In genomic region chr19:40798223-40798996, GRCh38 we compare ENCODE assay signal across 8 cellular contexts. TPM values are rescaled to one million over a fixed set of nuclear protein-coding genes. Genes with fewer than 3 reads are reported as not detected.
DNase-seq lines count a peak whose midpoint lies in the region; ATAC-seq and TF ChIP-seq lines count a peak whose summit lies in the region.

No MANE protein-coding gene starts in this region.

- ATAC-seq in HG02610 (IDR thresholded peaks at IDR 0.05; ENCODE audit: unreplicated experiment) (peak; percentile 75), thoracic aorta (ENCODE audit: insufficient number of reproducible peaks, low FRiP score, low read depth) (no peak)
- ATAC-seq in activated naive CD4-positive, alpha-beta T cell treated with anti-CD3 and anti-CD28 coated beads, Interleukin-2, amount 50 U/mL, for 72 hours: peak; percentile 87 to 89

- H3K9me2 ChIP-seq in SK-N-SH: no peaks in the 10 kb centered on the region

- CTCF ChIA-PET in SK-N-SH (lab: Yijun Ruan, JAX): interaction anchor here (0.6 to 3.7 kb wide), 13 partner anchors 8 to 195 kb away, joined by 3 to 20 read pairs (median 5); partner anchors contain the start of genes NUMBL and RAB4B

- WGBS in SK-N-SH (ENCODE audit: low lambda C conversion rate): 5% methylated on average over 46 of the region's 53 CpGs

- H3K27me3 ChIP-seq in SK-N-SH (ENCODE audit: insufficient read depth): no peaks in the 10 kb centered on the region
- no peaks in the 10 kb centered on the region for H3K27me3 ChIP-seq in osteoblast (ENCODE audit: insufficient read depth, low read length)
- H3K27me3 ChIP-seq in thoracic aorta (replicated peaks; ENCODE audit: insufficient read depth): no peaks in the 10 kb centered on the region

- no peaks in the 10 kb centered on the region for H3K9me3 ChIP-seq in SK-N-SH
- H3K9me3 ChIP-seq in osteoblast (ENCODE audit: low read depth, low read length): no peaks in the 10 kb centered on the region
- no peaks in the 10 kb centered on the region for H3K9me3 ChIP-seq in thoracic aorta

- peaks cover 44% of the 10 kb centered on the region for H3K79me2 ChIP-seq in SK-N-SH (ENCODE audit: insufficient read depth)
- H3K79me2 ChIP-seq in osteoblast (ENCODE audit: insufficient read depth, low read length): peaks cover 43% of the 10 kb centered on the region

- no peak for TF ChIP-seq EP300 in SK-N-SH (IDR thresholded peaks at IDR 0.05; ENCODE audit: borderline replicate concordance in 1 of 2, low read depth in 1 of 2, low read length in 1 of 2)

- H3K27ac ChIP-seq in SK-N-SH (ENCODE audit: low read depth in 2 of 2, low read length in 1 of 2): peak overlapping the region; percentile 84 to 89
- H3K27ac ChIP-seq in osteoblast (ENCODE audit: low read depth, low read length): peak overlapping the region; percentile 95
- peak overlapping the region; percentile 86 to 87 for H3K27ac ChIP-seq in thoracic aorta

- TF ChIP-seq RAD21 in SK-N-SH (IDR thresholded peaks at IDR 0.05; ENCODE audit: low read length): peak; percentile 14; the same call in 1 of the 2 replicates

- intact Hi-C loops in head of caudate nucleus (cut with DNase I): loop anchor here (1.0 kb wide), 1 partner anchor 20 kb away; the partner anchor contains the start of gene RAB4B

- H3K9ac ChIP-seq in SK-N-SH: peak overlapping the region; percentile 59

- peak overlapping the region; percentile 84 for H3K4me2 ChIP-seq in SK-N-SH
- H3K4me2 ChIP-seq in osteoblast (ENCODE audit: insufficient read depth, low read length): peak overlapping the region; percentile 96

- POLR2A ChIA-PET in SK-N-SH (lab: Yijun Ruan, JAX): interaction anchor here (0.6 to 3.6 kb wide), 6 partner anchors 8 to 1076 kb away, joined by 4 to 31 read pairs (median 6); partner anchors contain the start of genes ACTMAP, COQ8B, ITPKC and NUMBL

- peak overlapping the region; percentile 42 for H3K4me3 ChIP-seq in GM12864 (ENCODE audit: low read depth, low read length)
- peak overlapping the region; percentile 50 to 65 for H3K4me3 ChIP-seq in SK-N-SH (ENCODE audit: low read depth in 2 of 2, low read length in 1 of 2)
- H3K4me3 ChIP-seq in osteoblast (ENCODE audit: insufficient read depth, low read length): peak overlapping the region; percentile 88
- H3K4me3 ChIP-seq in thoracic aorta: peak overlapping the region; percentile 73

- H3K36me3 Mint-ChIP-seq in activated naive CD4-positive, alpha-beta T cell treated with anti-CD3 and anti-CD28 coated beads, Interleukin-2, amount 50 U/mL, for 72 hours: peaks cover 24 to 31% of the 10 kb centered on the region in 2 donors

- DNase-seq in GM12864 (ENCODE audit: low read depth) (peak; percentile 99), NCI-H1092 (lab: John Stamatoyannopoulos, UW) (peak; percentile 96), SK-N-SH (peak; percentile 77), head of caudate nucleus (peak; percentile 100), osteoblast (ENCODE audit: insufficient read length, low spot score, missing footprints) (peak; percentile 96), thoracic aorta (ENCODE audit: low spot score) (peak; percentile 100)
- peak; percentile 100 for DNase-seq in activated naive CD4-positive, alpha-beta T cell treated with anti-CD3 and anti-CD28 coated beads, Interleukin-2, amount 50 U/mL, for 72 hours (ENCODE audit: low spot score in 2 of 2)

- peak overlapping the region; percentile 98 to 99 for H3K27ac Mint-ChIP-seq in activated naive CD4-positive, alpha-beta T cell treated with anti-CD3 and anti-CD28 coated beads, Interleukin-2, amount 50 U/mL, for 72 hours

- H2AFZ ChIP-seq in SK-N-SH (ENCODE audit: low read depth) (peak overlapping the region; percentile 83), osteoblast (ENCODE audit: low read length) (peak overlapping the region; percentile 92)

- peaks cover 31 to 37% of the 10 kb centered on the region in 2 experiments; a peak in 2 of 4 replicates for H3K4me1 ChIP-seq in SK-N-SH (ENCODE audit: control insufficient read depth in 1 of 2, insufficient read depth in 2 of 2, low read depth in 1 of 2, low read length in 1 of 2)
- H3K4me1 ChIP-seq in osteoblast (ENCODE audit: insufficient read depth, low read length): peaks cover 39% of the 10 kb centered on the region
- peaks cover 33 to 46% of the 10 kb centered on the region in 2 donors for H3K4me1 ChIP-seq in thoracic aorta (ENCODE audit: control insufficient read depth in 1 of 2, low read depth in 2 of 2)

- H3K9me3 Mint-ChIP-seq in activated naive CD4-positive, alpha-beta T cell treated with anti-CD3 and anti-CD28 coated beads, Interleukin-2, amount 50 U/mL, for 72 hours: no peaks in the 10 kb centered on the region

- H3K36me3 ChIP-seq in SK-N-SH (replicated peaks in 1 of 2; ENCODE audit: control insufficient read depth in 1 of 2, insufficient read depth in 2 of 2, low read length in 1 of 2) (peaks cover 20 to 21% of the 10 kb centered on the region in 2 experiments), osteoblast (ENCODE audit: insufficient read depth, low read length) (peaks cover 23% of the 10 kb centered on the region), thoracic aorta (peaks cover 3% of the 10 kb centered on the region)

- peaks cover 9% of the 10 kb centered on the region for H3F3A ChIP-seq in SK-N-SH (replicated peaks; ENCODE audit: insufficient read depth)

- H4K20me1 ChIP-seq in SK-N-SH (ENCODE audit: insufficient read depth) (peaks cover 39% of the 10 kb centered on the region), osteoblast (ENCODE audit: insufficient read depth, low read length) (peaks cover 36% of the 10 kb centered on the region)

- TF ChIP-seq CTCF in GM12864 (IDR thresholded peaks at IDR 0.05; ENCODE audit: low read depth, low read length, missing control alignments) (peak; percentile 36), SK-N-SH (IDR thresholded peaks at IDR 0.05) (peak; percentile 65), osteoblast (IDR thresholded peaks at IDR 0.05; ENCODE audit: extremely low read depth, low read depth, low read length) (peak; percentile 38), thoracic aorta (IDR thresholded peaks at IDR 0.05) (peak; percentile 5)

TF ChIP-seq in SK-N-SH, 30 proteins besides CTCF, POLR2A, EP300 and RAD21:
- TF ChIP-seq RCOR1 (IDR thresholded peaks at IDR 0.05; ENCODE audit: low read length) (no peak), PBX3 (IDR thresholded peaks at IDR 0.05) (peak; percentile 92), MXI1 (IDR thresholded peaks at IDR 0.05; ENCODE audit: low read depth, low read length) (peak; percentile 53; the same call in 1 of the 2 replicates), MAX (IDR thresholded peaks at IDR 0.05; ENCODE audit: low read depth) (peak; percentile 16; the same call in 1 of the 2 replicates), CHD2 (IDR thresholded peaks at IDR 0.05; ENCODE audit: low read length, partially characterized antibody) (peak; percentile 8), FOXJ3 (CRISPR knock-in tag; IDR thresholded peaks at IDR 0.05) (no peak), FOXM1 (IDR thresholded peaks at IDR 0.05; ENCODE audit: low read depth) (no peak), TAF1 (IDR thresholded peaks at IDR 0.05; ENCODE audit: borderline replicate concordance, low read depth, low read length) (peak; percentile 17; the same call in 1 of the 2 replicates)
TF ChIP-seq in SK-N-SH: peak in this region for 5.

RNA-seq across cellular contexts. Expression of gene EGLN2, which starts 0.6 kb away (rescaled TPM):
- 39.7 and 43.0 TPM in 2 replicates for polyA plus RNA-seq in SK-N-SH (2012; rRNA removed)
- polyA plus RNA-seq in SK-N-SH (2012; cell fraction: cytosol; rRNA removed): 15.8 and 28.4 TPM in 2 replicates
- 68.5 and 79.1 TPM in 2 replicates for polyA plus RNA-seq in SK-N-SH (2012; cell fraction: nucleus; rRNA removed)
- total RNA-seq in activated naive CD4-positive, alpha-beta T cell treated with anti-CD3 and anti-CD28 coated beads, Interleukin-2, amount 50 U/mL, for 72 hours: 10 to 100 TPM; 88.3 to 96.7 TPM
- 69.8 and 75.1 TPM in 2 replicates for total RNA-seq in osteoblast
- total RNA-seq in thoracic aorta: 100 to 1,000 TPM; 113 to 127 TPM

RNA-seq across cellular contexts. Expression of gene RAB4B, which starts 20.4 kb away (rescaled TPM):
- 49.1 and 53.2 TPM in 2 replicates for polyA plus RNA-seq in SK-N-SH (2012; rRNA removed)
- 25.6 and 37.3 TPM in 2 replicates for polyA plus RNA-seq in SK-N-SH (2012; cell fraction: cytosol; rRNA removed)
- polyA plus RNA-seq in SK-N-SH (2012; cell fraction: nucleus; rRNA removed): 72.9 and 92.4 TPM in 2 replicates
- total RNA-seq in activated naive CD4-positive, alpha-beta T cell treated with anti-CD3 and anti-CD28 coated beads, Interleukin-2, amount 50 U/mL, for 72 hours: 10 to 100 TPM; 42.8 to 60.6 TPM
- total RNA-seq in osteoblast (8.0 and 13.8 TPM in 2 replicates), thoracic aorta (10 to 100 TPM; 37.9 to 38.2 TPM)

RNA-seq across cellular contexts. Expression of gene MIA, which starts 23.1 kb away (rescaled TPM):
- 0.47 TPM in 1 of 2 replicates, not detected in the other for polyA plus RNA-seq in SK-N-SH (2012; rRNA removed)
- 0.38 TPM in 1 of 2 replicates, not detected in the other for polyA plus RNA-seq in SK-N-SH (2012; cell fraction: cytosol; rRNA removed)
- 0.22 and 0.50 TPM in 2 replicates for polyA plus RNA-seq in SK-N-SH (2012; cell fraction: nucleus; rRNA removed)
- not detected for total RNA-seq in activated naive CD4-positive, alpha-beta T cell treated with anti-CD3 and anti-CD28 coated beads, Interleukin-2, amount 50 U/mL, for 72 hours
- total RNA-seq in osteoblast (0.72 TPM in 1 of 2 replicates, not detected in the other), thoracic aorta (not detected)

RNA-seq across cellular contexts. Expression of gene SNRPA, which starts 47.4 kb away (rescaled TPM):
- polyA plus RNA-seq in SK-N-SH (2012; rRNA removed): 69.5 and 121 TPM in 2 replicates
- polyA plus RNA-seq in SK-N-SH (2012; cell fraction: cytosol; rRNA removed): 64.4 and 91.0 TPM in 2 replicates
- 274 and 286 TPM in 2 replicates for polyA plus RNA-seq in SK-N-SH (2012; cell fraction: nucleus; rRNA removed)
- total RNA-seq in activated naive CD4-positive, alpha-beta T cell treated with anti-CD3 and anti-CD28 coated beads, Interleukin-2, amount 50 U/mL, for 72 hours: 100 to 1,000 TPM; 197 to 227 TPM
- total RNA-seq in osteoblast: 20.6 and 32.1 TPM in 2 replicates
- total RNA-seq in thoracic aorta: 100 to 1,000 TPM in 1 of 2 donors, 10 to 100 TPM in 1; 40.4 to 107 TPM

RNA-seq across cellular contexts. Expression of gene ACTMAP, which starts 48.1 kb away (rescaled TPM):
- polyA plus RNA-seq in SK-N-SH (2012; rRNA removed): 4.5 and 6.4 TPM in 2 replicates
- polyA plus RNA-seq in SK-N-SH (2012; cell fraction: cytosol; rRNA removed): 3.1 and 3.7 TPM in 2 replicates
- 12.9 and 13.9 TPM in 2 replicates for polyA plus RNA-seq in SK-N-SH (2012; cell fraction: nucleus; rRNA removed)
- total RNA-seq in activated naive CD4-positive, alpha-beta T cell treated with anti-CD3 and anti-CD28 coated beads, Interleukin-2, amount 50 U/mL, for 72 hours: 10 to 100 TPM; 21.4 to 23.2 TPM
- total RNA-seq in osteoblast (1.1 and 1.5 TPM in 2 replicates), thoracic aorta (1 to 10 TPM in 1 of 2 donors, under 1 TPM in 1; 0.68 to 1.1 TPM)

Comparison
In these comparisons a context has a peak if more than half of its experiments do, and no peak if none do; other contexts are left out.
1. CTCF ChIP-seq: peak in every context shown above with its lines; median percentile 65 in SK-N-SH; 38 in osteoblast; 36 in GM12864; 5 in thoracic aorta.